Comparison of ENCODE assay signal across 19 cellular contexts in genomic region chr17:65466547-65466946, GRCh38.
"Had no signal": no experiment of that assay in that cellular context is flagged by ENCODE, and none has a peak within 500 bp of the region (broad histone marks: within the 10 kb centered on the region; RNA-seq: fewer than 3 reads in every experiment).

No MANE protein-coding gene starts in this region.

- DNase-seq: heart right ventricle; left ventricle myocardium inferior; mesendoderm; naive B cell; occipital lobe; psoas muscle; right lobe of liver; stimulated activated CD4-positive, alpha-beta T cell treated with anti-CD3 and anti-CD28 coated beads, Interleukin-1b, Interleukin-23, amount 100 ng/mL, for 48 hours; stimulated activated CD4-positive, alpha-beta T cell treated with anti-CD3 and anti-CD28 coated beads, Interleukin-2, amount 100 ng/mL, for 48 hours; stimulated activated CD4-positive, alpha-beta T cell treated with anti-CD3 and anti-CD28 coated beads, Interleukin-4, amount 100 ng/mL, for 4 hours; stimulated activated CD8-positive, alpha-beta memory T cell treated with anti-CD3 and anti-CD28 coated beads, Interleukin-4, amount 100 ng/mL, for 48 hours; stimulated activated naive B cell treated with anti-CD40 and anti-IgM and Interleukin-4, amounts not matched to agents 10 μg/mL and 1 μg/mL and 100 μg/mL, for 72 hours; testis; thyroid gland; transverse colon; upper lobe of right lung had no signal

- H3K27ac Mint-ChIP-seq: mesothelial cell of epicardium; naive B cell; natural killer cell treated with Interleukin-12 subunit alpha and Interleukin-12 subunit beta and Interleukin-15 and Interleukin-18, amount 100 ng/mL, for 72 hours; stimulated activated naive B cell treated with anti-CD40 and anti-IgM and Interleukin-4, amounts not matched to agents 10 μg/mL and 1 μg/mL and 100 μg/mL, for 72 hours; stimulated activated naive CD8-positive, alpha-beta T cell treated with anti-CD3 and anti-CD28 coated beads, Interleukin-15, Interleukin-2, amounts not matched to agents 100 ng/mL and 50 ng/mL, for 24 hours had no signal

- H3K9me3 Mint-ChIP-seq: naive B cell; natural killer cell treated with Interleukin-12 subunit alpha and Interleukin-12 subunit beta and Interleukin-15 and Interleukin-18, amount 100 ng/mL, for 72 hours; stimulated activated naive B cell treated with anti-CD40 and anti-IgM and Interleukin-4, amounts not matched to agents 10 μg/mL and 1 μg/mL and 100 μg/mL, for 72 hours; stimulated activated naive CD8-positive, alpha-beta T cell treated with anti-CD3 and anti-CD28 coated beads, Interleukin-15, Interleukin-2, amounts not matched to agents 100 ng/mL and 50 ng/mL, for 24 hours had no signal

- H3K36me3 Mint-ChIP-seq: mesothelial cell of epicardium; naive B cell; natural killer cell treated with Interleukin-12 subunit alpha and Interleukin-12 subunit beta and Interleukin-15 and Interleukin-18, amount 100 ng/mL, for 72 hours; stimulated activated naive B cell treated with anti-CD40 and anti-IgM and Interleukin-4, amounts not matched to agents 10 μg/mL and 1 μg/mL and 100 μg/mL, for 72 hours had no signal

- H3K4me1 Mint-ChIP-seq: naive B cell; stimulated activated naive B cell treated with anti-CD40 and anti-IgM and Interleukin-4, amounts not matched to agents 10 μg/mL and 1 μg/mL and 100 μg/mL, for 72 hours had no signal

- H3K4me3 Mint-ChIP-seq: mesothelial cell of epicardium; naive B cell; natural killer cell treated with Interleukin-12 subunit alpha and Interleukin-12 subunit beta and Interleukin-15 and Interleukin-18, amount 100 ng/mL, for 72 hours; stimulated activated naive B cell treated with anti-CD40 and anti-IgM and Interleukin-4, amounts not matched to agents 10 μg/mL and 1 μg/mL and 100 μg/mL, for 72 hours; stimulated activated naive CD8-positive, alpha-beta T cell treated with anti-CD3 and anti-CD28 coated beads, Interleukin-15, Interleukin-2, amounts not matched to agents 100 ng/mL and 50 ng/mL, for 24 hours had no signal

- ATAC-seq: heart right ventricle; natural killer cell treated with Interleukin-12 subunit alpha and Interleukin-12 subunit beta and Interleukin-15 and Interleukin-18, amount 100 ng/mL, for 72 hours; psoas muscle; right lobe of liver; stimulated activated naive B cell treated with anti-CD40 and anti-IgM and Interleukin-4, amounts not matched to agents 10 μg/mL and 1 μg/mL and 100 μg/mL, for 72 hours; upper lobe of right lung had no signal
